ENCODE assay signal across 8 cellular contexts in genomic region chr6:100880149-100880900, GRCh38. TPM values are rescaled to one million over a fixed set of nuclear protein-coding genes. Genes with fewer than 3 reads are reported as not detected.
DNase-seq lines count a peak whose midpoint lies in the region; ATAC-seq, FAIRE-seq and TF ChIP-seq lines count a peak whose summit lies in the region.

No MANE protein-coding gene starts in this region.

- peaks cover 57% of the 10 kb centered on the region for H3K79me2 ChIP-seq in OCI-LY1 (ENCODE audit: insufficient read depth, low read length)

- TF ChIP-seq CTCF in OCI-LY1 (IDR thresholded peaks at IDR 0.05; ENCODE audit: low read length) (no peak), dorsolateral prefrontal cortex (IDR thresholded peaks at IDR 0.05 in 54 of 56, conservative IDR thresholded peaks at IDR 0.05 in 2 of 56; ENCODE audit: low read depth in 1 of 56, partially characterized antibody in 56 of 56) (no peak)

- DNase-seq in DMS53 (lab: John Stamatoyannopoulos, UW), result peak; percentile 13
- no peak for DNase-seq in DMS53 treated with DMSO at 0.1 percent for 48 hours (lab: John Stamatoyannopoulos, UW; ENCODE audit: unreplicated experiment)
- DNase-seq in dorsolateral prefrontal cortex, result no peak
- no peak for DNase-seq in natural killer cell treated with Interleukin-12 subunit alpha and Interleukin-12 subunit beta and Interleukin-15 and Interleukin-18, amount 100 ng/mL, for 72 hours (ENCODE audit: low spot score)
- DNase-seq in GM19239 (ENCODE audit: insufficient read length, low spot score), result no peak

- H3K9me3 Mint-ChIP-seq in natural killer cell treated with Interleukin-12 subunit alpha and Interleukin-12 subunit beta and Interleukin-15 and Interleukin-18, amount 100 ng/mL, for 72 hours, result no peaks in the 10 kb centered on the region

- H3K36me3 ChIP-seq in OCI-LY1 (ENCODE audit: insufficient read depth, low read length), result peaks cover 15% of the 10 kb centered on the region; the same call in 1 of the 2 replicates

- ATAC-seq in natural killer cell treated with Interleukin-12 subunit alpha and Interleukin-12 subunit beta and Interleukin-15 and Interleukin-18, amount 100 ng/mL, for 72 hours, result no peak
- ATAC-seq in GM21526 (IDR thresholded peaks at IDR 0.05; ENCODE audit: low FRiP score, unreplicated experiment), result no peak
- ATAC-seq in GM21381 (IDR thresholded peaks at IDR 0.05; ENCODE audit: unreplicated experiment), result no peak

- no peaks in the 10 kb centered on the region for H3K9me3 ChIP-seq in OCI-LY1 (ENCODE audit: low read length)

- H3K9ac ChIP-seq in OCI-LY1 (ENCODE audit: low read length), result peak overlapping the region; percentile 78

- H3K27ac ChIP-seq in OCI-LY1 (ENCODE audit: low read depth, low read length, poor library complexity, severe bottlenecking) (peak overlapping the region; percentile 47), dorsolateral prefrontal cortex (peak overlapping the region in 53 of 59 donors; percentile 3 to 94 (median 77))

- no peak for FAIRE-seq in GM19239 (lab: Jason Lieb, UNC)

- no peak overlapping the region for H2AFZ ChIP-seq in OCI-LY1 (ENCODE audit: low read length)

- H3K27me3 ChIP-seq in OCI-LY1 (ENCODE audit: insufficient read depth, low read length), result no peaks in the 10 kb centered on the region
- no peaks in the 10 kb centered on the region for H3K27me3 ChIP-seq in dorsolateral prefrontal cortex

- H3K36me3 Mint-ChIP-seq in natural killer cell treated with Interleukin-12 subunit alpha and Interleukin-12 subunit beta and Interleukin-15 and Interleukin-18, amount 100 ng/mL, for 72 hours, result peaks cover 9% of the 10 kb centered on the region

- H3K9me2 ChIP-seq in OCI-LY1 (ENCODE audit: low read depth, low read length), result no peaks in the 10 kb centered on the region

- H3K4me3 ChIP-seq in OCI-LY1 (ENCODE audit: low read depth, low read length, poor library complexity, severe bottlenecking), result peak overlapping the region; percentile 79
- H3K4me3 ChIP-seq in dorsolateral prefrontal cortex, result peak overlapping the region; percentile 52 to 96 (median 85)

- peaks cover 42% of the 10 kb centered on the region for H3K4me1 ChIP-seq in OCI-LY1 (ENCODE audit: insufficient read depth, low read length, severe bottlenecking)

- peak overlapping the region; percentile 85 for H3K4me2 ChIP-seq in OCI-LY1 (ENCODE audit: low read length)

- H3K4me1 Mint-ChIP-seq in natural killer cell treated with Interleukin-12 subunit alpha and Interleukin-12 subunit beta and Interleukin-15 and Interleukin-18, amount 100 ng/mL, for 72 hours (ENCODE audit: low read depth in 2 of 2), result peaks cover 27 to 56% of the 10 kb centered on the region in 2 donors

- H3K4me3 Mint-ChIP-seq in natural killer cell treated with Interleukin-12 subunit alpha and Interleukin-12 subunit beta and Interleukin-15 and Interleukin-18, amount 100 ng/mL, for 72 hours, result peak overlapping the region; percentile 99

- no peaks in the 10 kb centered on the region for H3K27me3 Mint-ChIP-seq in natural killer cell treated with Interleukin-12 subunit alpha and Interleukin-12 subunit beta and Interleukin-15 and Interleukin-18, amount 100 ng/mL, for 72 hours

- H3F3A ChIP-seq in OCI-LY1 (ENCODE audit: insufficient read depth, low read length), result no peaks in the 10 kb centered on the region

- intact Hi-C loops in dorsolateral prefrontal cortex (cut with DNase I), result no loop called here

- peak overlapping the region; percentile 97 to 98 for H3K27ac Mint-ChIP-seq in natural killer cell treated with Interleukin-12 subunit alpha and Interleukin-12 subunit beta and Interleukin-15 and Interleukin-18, amount 100 ng/mL, for 72 hours

- no peaks in the 10 kb centered on the region for H4K20me1 ChIP-seq in OCI-LY1 (ENCODE audit: insufficient read depth, low read length)

RNA-seq across cellular contexts. Expression of gene ASCC3, which starts 0.8 kb away (rescaled TPM):
- 10 to 100 TPM; 20.2 to 38.6 (median 28.2) TPM for total RNA-seq in dorsolateral prefrontal cortex
- total RNA-seq in natural killer cell treated with Interleukin-12 subunit alpha and Interleukin-12 subunit beta and Interleukin-15 and Interleukin-18, amount 100 ng/mL, for 72 hours, result 10 to 100 TPM; 61.7 to 81.6 TPM
